Comparison of ENCODE assay signal across 8 cellular contexts in the genomic region with DNA sequence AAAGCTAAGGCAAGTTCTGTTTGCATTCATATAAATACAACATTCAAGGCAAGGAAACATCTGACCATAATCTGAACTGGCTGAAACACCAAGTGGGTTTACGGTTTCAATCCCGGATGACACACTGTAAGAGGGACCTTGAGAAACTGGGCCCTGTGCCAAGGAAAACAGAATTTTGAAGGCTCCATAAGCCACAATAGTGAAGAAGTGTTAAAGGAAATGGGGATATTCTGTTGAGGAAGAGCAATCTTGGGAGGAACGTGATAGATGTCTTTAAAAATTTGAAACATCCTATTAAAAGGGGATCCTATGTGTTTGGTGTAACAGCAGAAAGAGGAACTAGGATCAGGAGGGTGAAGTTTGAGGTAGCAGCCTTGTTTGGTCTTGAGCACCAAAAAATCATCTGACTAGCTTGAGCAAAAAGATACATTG.
DNase-seq lines count a peak whose midpoint lies in the region; ATAC-seq and TF ChIP-seq lines count a peak whose summit lies in the region.

No MANE protein-coding gene starts in this region.

- WGBS in GM23248 (ENCODE audit: low coverage in 1 of 2, low lambda C conversion rate in 2 of 2, missing lambda C conversion rate in 2 of 2), 2 experiments = 58 to 68% methylated on average over 3 of the region's 3 CpGs

- no peak overlapping the region for H2AFZ ChIP-seq in GM23248

- H3K9me3 ChIP-seq in GM23248 (ENCODE audit: low read depth) = no peaks in the 10 kb centered on the region

- H3F3A ChIP-seq in GM23248 (ENCODE audit: insufficient read depth) = peaks cover 26% of the 10 kb centered on the region

- no peaks in the 10 kb centered on the region for H3K36me3 ChIP-seq in GM23248 (ENCODE audit: low read depth)

- no peak overlapping the region for H3K4me3 ChIP-seq in GM23248

- H3K79me2 ChIP-seq in GM23248 (ENCODE audit: insufficient read depth) = no peaks in the 10 kb centered on the region

- no peak overlapping the region for H3K27ac ChIP-seq in GM23248

- peak overlapping the region; percentile 79 for H3K4me3 Mint-ChIP-seq in activated T-cell treated with anti-CD3 and anti-CD28 coated beads, Interleukin-2, amount 50 U/mL, for 4 hours
- peak overlapping the region; percentile 65 for H3K4me3 Mint-ChIP-seq in activated B cell treated with CpG ODN at 0.5 μM for 24 hours

- POLR2A ChIA-PET in activated B cell treated with CpG ODN at 0.5 μM for 24 hours (lab: Charles Lee) = interaction anchor here (0.7 to 1.1 kb wide), 2 partner anchors 83 to 707 kb away, joined by 3 to 4 read pairs; no protein-coding TSS in a partner anchor

- peaks cover 3% of the 10 kb centered on the region; the same call in 1 of the 2 replicates for H3K27me3 ChIP-seq in GM23248 (replicated peaks; ENCODE audit: insufficient read depth)

- intact Hi-C loops in activated B cell treated with CpG ODN at 0.5 μM for 24 hours (cut with micrococcal nuclease) = loop anchor here (1.0 to 5.0 kb wide), 2 partner anchors 11 to 37 kb away; no protein-coding TSS in a partner anchor

- H3K27me3 Mint-ChIP-seq in activated T-cell treated with anti-CD3 and anti-CD28 coated beads, Interleukin-2, amount 50 U/mL, for 4 hours (ENCODE audit: low read depth) = no peaks in the 10 kb centered on the region
- H3K27me3 Mint-ChIP-seq in activated B cell treated with CpG ODN at 0.5 μM for 24 hours = no peaks in the 10 kb centered on the region

- peaks cover 34% of the 10 kb centered on the region for H3K4me1 ChIP-seq in GM23248 (ENCODE audit: insufficient read depth)

- peak overlapping the region; percentile 81 for H3K27ac Mint-ChIP-seq in activated B cell treated with CpG ODN at 0.5 μM for 24 hours

- no peaks in the 10 kb centered on the region for H3K36me3 Mint-ChIP-seq in activated T-cell treated with anti-CD3 and anti-CD28 coated beads, Interleukin-2, amount 50 U/mL, for 4 hours (ENCODE audit: insufficient read depth)
- H3K36me3 Mint-ChIP-seq in activated B cell treated with CpG ODN at 0.5 μM for 24 hours (ENCODE audit: low read depth) = no peaks in the 10 kb centered on the region

- peaks cover 8% of the 10 kb centered on the region for H3K9me3 Mint-ChIP-seq in activated T-cell treated with anti-CD3 and anti-CD28 coated beads, Interleukin-2, amount 50 U/mL, for 4 hours
- H3K9me3 Mint-ChIP-seq in activated B cell treated with CpG ODN at 0.5 μM for 24 hours = no peaks in the 10 kb centered on the region

- no peak overlapping the region for H3K9ac ChIP-seq in GM23248

- H3K4me2 ChIP-seq in GM23248 (ENCODE audit: unreplicated experiment) = peak overlapping the region; percentile 24

- no peak for ATAC-seq in activated T-cell treated with anti-CD3 and anti-CD28 coated beads, Interleukin-2, amount 50 U/mL, for 4 hours
- ATAC-seq in activated B cell treated with CpG ODN at 0.5 μM for 24 hours (ENCODE audit: low read depth) = peak; percentile 81
- ATAC-seq in left lobe of liver = peak; percentile 48

- H4K20me1 ChIP-seq in GM23248 (ENCODE audit: insufficient read depth) = no peaks in the 10 kb centered on the region

- no peak for DNase-seq in activated T-cell treated with anti-CD3 and anti-CD28 coated beads, Interleukin-2, amount 50 U/mL, for 4 hours
- no peak for DNase-seq in activated T-cell treated with anti-CD3 and anti-CD28 coated beads, Interleukin-2, amount 50 U/mL, for 48 hours
- peak; percentile 58 for DNase-seq in GM23248
- DNase-seq in LHCN-M2 (ENCODE audit: low read depth) = peak; percentile 97
- no peak for DNase-seq in activated B cell treated with CpG ODN at 0.5 μM for 24 hours
- no peak for DNase-seq in left lobe of liver (ENCODE audit: low spot score)
- no peak for DNase-seq in NCI-H2107 treated with DMSO at 0.1 percent for 48 hours (lab: John Stamatoyannopoulos, UW; ENCODE audit: unreplicated experiment)
- no peak for DNase-seq in NCI-H2081 treated with DMSO at 0.1 percent for 48 hours (lab: John Stamatoyannopoulos, UW)

- H3K4me1 Mint-ChIP-seq in activated T-cell treated with anti-CD3 and anti-CD28 coated beads, Interleukin-2, amount 50 U/mL, for 4 hours (ENCODE audit: low read depth) = peaks cover 52% of the 10 kb centered on the region
- peaks cover 58% of the 10 kb centered on the region for H3K4me1 Mint-ChIP-seq in activated B cell treated with CpG ODN at 0.5 μM for 24 hours

- TF ChIP-seq CTCF in activated B cell treated with CpG ODN at 0.5 μM for 24 hours (IDR thresholded peaks at IDR 0.05) = no peak

- in situ Hi-C loops in GM23248 (cut with MboI) = no loop called here

- CTCF ChIA-PET in activated B cell treated with CpG ODN at 0.5 μM for 24 hours (lab: Charles Lee) = interaction anchor here (0.9 to 1.7 kb wide), 2 partner anchors 11 to 197 kb away, joined by 3 to 4 read pairs; no protein-coding TSS in a partner anchor

- no peaks in the 10 kb centered on the region for H3K9me2 ChIP-seq in GM23248 (ENCODE audit: insufficient read depth)

Comparison
In these comparisons a context has a peak if more than half of its experiments do, and no peak if none do; other contexts are left out.
1. ATAC-seq: peak in activated B cell treated with CpG ODN at 0.5 μM for 24 hours (single experiment) and left lobe of liver (single experiment); none in activated T-cell treated with anti-CD3 and anti-CD28 coated beads, Interleukin-2, amount 50 U/mL, for 4 hours (0 of 2).
2. DNase-seq: peak in GM23248 (single experiment) and LHCN-M2 (single experiment); none in activated T-cell treated with anti-CD3 and anti-CD28 coated beads, Interleukin-2, amount 50 U/mL, for 4 hours (single experiment), activated T-cell treated with anti-CD3 and anti-CD28 coated beads, Interleukin-2, amount 50 U/mL, for 48 hours (0 of 2), activated B cell treated with CpG ODN at 0.5 μM for 24 hours (single experiment), left lobe of liver (single experiment), NCI-H2107 treated with DMSO at 0.1 percent for 48 hours (single experiment) and NCI-H2081 treated with DMSO at 0.1 percent for 48 hours (single experiment).